ENCODE assay signal across 14 cellular contexts in the genomic region with DNA sequence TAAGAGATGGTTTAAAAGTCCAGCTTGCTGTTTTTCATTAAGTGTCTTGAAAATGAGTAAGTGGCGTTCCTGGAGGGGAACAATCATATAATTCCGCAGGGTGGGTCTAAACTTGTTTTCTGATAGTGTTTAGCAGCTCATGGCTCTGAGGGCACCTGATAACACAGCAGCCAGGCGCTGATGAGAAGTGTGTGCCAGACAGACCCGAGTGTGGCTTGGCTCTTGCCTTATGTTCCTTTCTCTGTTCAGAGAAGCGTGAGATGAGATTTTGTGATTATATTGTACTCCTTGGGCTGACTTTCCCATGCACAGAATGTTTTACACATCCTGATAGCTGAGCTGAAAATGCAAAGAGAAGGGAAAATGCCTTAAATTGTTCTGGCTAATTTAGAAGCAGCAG.
DNase-seq lines count a peak whose midpoint lies in the region; ATAC-seq and TF ChIP-seq lines count a peak whose summit lies in the region.
"Had no signal": no experiment of that assay in that cellular context is flagged by ENCODE, and none has a peak within 500 bp of the region (broad histone marks: within the 10 kb centered on the region; RNA-seq: fewer than 3 reads in every experiment).

No MANE protein-coding gene starts in this region.

- H3K9me3 ChIP-seq in SJCRH30 (replicated peaks), result no peaks in the 10 kb centered on the region
- H3K9me3 ChIP-seq in mucosa of descending colon, result no peaks in the 10 kb centered on the region
- H3K9me3 ChIP-seq: left lung, neutrophil, tibial artery had no signal

- H3K4me1 ChIP-seq in ACC112 (ENCODE audit: control insufficient read depth, insufficient read depth, low read length, unreplicated experiment), result peaks cover 8% of the 10 kb centered on the region
- H3K4me1 ChIP-seq in SJCRH30, result peaks cover 42% of the 10 kb centered on the region
- H3K4me1 ChIP-seq in mucosa of descending colon (ENCODE audit: low read depth), result no peaks in the 10 kb centered on the region
- H3K4me1 ChIP-seq: left lung had no signal

- no peak overlapping the region for H2AFZ ChIP-seq in ACC112 (ENCODE audit: low read length, unreplicated experiment)
- H2AFZ ChIP-seq: PC-9 had no signal

- H3K27ac ChIP-seq in ACC112 (ENCODE audit: low read depth, low read length), result peak overlapping the region; percentile 32
- peak overlapping the region; percentile 95 for H3K27ac ChIP-seq in SJCRH30
- H3K27ac ChIP-seq: neutrophil, PC-9 had no signal

- H3K36me3 Mint-ChIP-seq in endothelial cell (ENCODE audit: low read depth, unreplicated experiment), result peaks cover 43% of the 10 kb centered on the region
- peaks cover 20% of the 10 kb centered on the region for H3K36me3 Mint-ChIP-seq in neural crest cell (ENCODE audit: low read depth)
- H3K36me3 Mint-ChIP-seq in Calu3 (ENCODE audit: insufficient read depth, unreplicated experiment), result peaks cover 33% of the 10 kb centered on the region
- no peaks in the 10 kb centered on the region for H3K36me3 Mint-ChIP-seq in activated CD4-positive, alpha-beta memory T cell treated with anti-CD3 and anti-CD28 coated beads for 36 hours

- CTCF ChIA-PET in Calu3 (lab: Charles Lee), result no interaction called here
- CTCF ChIA-PET in activated CD4-positive, alpha-beta memory T cell treated with anti-CD3 and anti-CD28 coated beads for 36 hours (lab: Charles Lee), result interaction anchor here (1.5 kb wide), 1 partner anchor 219 kb away, joined by 4 read pairs; no protein-coding TSS in a partner anchor

- H3K4me3 ChIP-seq in ACC112 (ENCODE audit: low read depth, low read length) (no peak overlapping the region), SJCRH30 (no peak overlapping the region), mucosa of descending colon (no peak overlapping the region)
- H3K4me3 ChIP-seq: left lung, PC-9, tibial artery had no signal

- no peak overlapping the region for H3K4me3 Mint-ChIP-seq in endothelial cell (ENCODE audit: unreplicated experiment)
- H3K4me3 Mint-ChIP-seq in neural crest cell, result no peak overlapping the region
- no peak overlapping the region for H3K4me3 Mint-ChIP-seq in Calu3 (ENCODE audit: low read depth, unreplicated experiment)
- H3K4me3 Mint-ChIP-seq in activated CD4-positive, alpha-beta memory T cell treated with anti-CD3 and anti-CD28 coated beads for 36 hours, result no peak overlapping the region

- intact Hi-C loops in Calu3 (cut with micrococcal nuclease; ENCODE audit: unreplicated experiment) (no loop called here), mucosa of descending colon (cut with DNase I, micrococcal nuclease) (no loop called here)
- intact Hi-C loops in activated CD4-positive, alpha-beta memory T cell treated with anti-CD3 and anti-CD28 coated beads for 36 hours (cut with micrococcal nuclease), result no loop called here

- no peaks in the 10 kb centered on the region for H3K27me3 ChIP-seq in ACC112 (ENCODE audit: insufficient read depth, low read length)
- H3K27me3 ChIP-seq in SJCRH30, result no peaks in the 10 kb centered on the region
- H3K27me3 ChIP-seq: left lung, neutrophil, tibial artery had no signal

- H3K79me2 ChIP-seq in ACC112 (ENCODE audit: control insufficient read depth, insufficient read depth, low read length, unreplicated experiment), result peaks cover 68% of the 10 kb centered on the region

- H3K27me3 Mint-ChIP-seq in endothelial cell (ENCODE audit: unreplicated experiment) (peaks cover 14% of the 10 kb centered on the region), neural crest cell (ENCODE audit: low read depth) (no peaks in the 10 kb centered on the region), Calu3 (ENCODE audit: unreplicated experiment) (no peaks in the 10 kb centered on the region)
- H3K27me3 Mint-ChIP-seq in activated CD4-positive, alpha-beta memory T cell treated with anti-CD3 and anti-CD28 coated beads for 36 hours, result peaks cover 1% of the 10 kb centered on the region

- DNase-seq in SJCRH30, result peak in 1 of 2 experiments; percentile 14
- DNase-seq in endothelial cell (ENCODE audit: low spot score), result no peak
- DNase-seq in neural crest cell (ENCODE audit: low read depth, low spot score), result no peak
- DNase-seq in Calu3, result no peak
- DNase-seq in activated CD4-positive, alpha-beta memory T cell treated with anti-CD3 and anti-CD28 coated beads for 36 hours, result no peak
- no peak for DNase-seq in mucosa of descending colon
- DNase-seq: activated CD4-positive, alpha-beta T cell treated with anti-CD3 and anti-CD28 coated beads, Interleukin-2, amount 50 U/mL, for 1 hour; aorta; left lung; PC-9; tibial artery had no signal

- ATAC-seq in GM18909 (IDR thresholded peaks at IDR 0.05; ENCODE audit: poor library complexity, unreplicated experiment) (no peak), mucosa of descending colon (no peak)
- ATAC-seq: left lung had no signal

- H3K36me3 ChIP-seq in ACC112 (ENCODE audit: insufficient read depth, low read length), result peaks cover 36% of the 10 kb centered on the region
- no peaks in the 10 kb centered on the region for H3K36me3 ChIP-seq in SJCRH30
- H3K36me3 ChIP-seq in mucosa of descending colon (ENCODE audit: low read depth), result no peaks in the 10 kb centered on the region
- H3K36me3 ChIP-seq: neutrophil had no signal

- BruUV-seq in Calu3 (replicated peaks; lab: Mats Ljungman, UMichigan), result no TSS peak

- no peaks in the 10 kb centered on the region for H3K9me3 Mint-ChIP-seq in endothelial cell (ENCODE audit: unreplicated experiment)
- no peaks in the 10 kb centered on the region for H3K9me3 Mint-ChIP-seq in neural crest cell
- H3K9me3 Mint-ChIP-seq in Calu3 (ENCODE audit: low read depth, unreplicated experiment), result no peaks in the 10 kb centered on the region
- no peaks in the 10 kb centered on the region for H3K9me3 Mint-ChIP-seq in activated CD4-positive, alpha-beta memory T cell treated with anti-CD3 and anti-CD28 coated beads for 36 hours

- POLR2A ChIA-PET in activated CD4-positive, alpha-beta memory T cell treated with anti-CD3 and anti-CD28 coated beads for 36 hours (lab: Charles Lee), result no interaction called here

- H3K4me1 Mint-ChIP-seq in endothelial cell (ENCODE audit: unreplicated experiment), result peaks cover 59% of the 10 kb centered on the region
- peaks cover 53% of the 10 kb centered on the region for H3K4me1 Mint-ChIP-seq in neural crest cell
- no peaks in the 10 kb centered on the region for H3K4me1 Mint-ChIP-seq in Calu3 (ENCODE audit: low read depth, unreplicated experiment)
- peaks cover 11% of the 10 kb centered on the region for H3K4me1 Mint-ChIP-seq in activated CD4-positive, alpha-beta memory T cell treated with anti-CD3 and anti-CD28 coated beads for 36 hours (ENCODE audit: low read depth)

- TF ChIP-seq CTCF in endothelial cell (IDR thresholded peaks at IDR 0.05; ENCODE audit: unreplicated experiment), result no peak
- no peak for TF ChIP-seq CTCF in neural crest cell (conservative IDR thresholded peaks at IDR 0.05)
- no peak for TF ChIP-seq CTCF in Calu3 (IDR thresholded peaks at IDR 0.05; ENCODE audit: unreplicated experiment)
- TF ChIP-seq CTCF in mucosa of descending colon (IDR thresholded peaks at IDR 0.05), result no peak

- H3K27ac Mint-ChIP-seq in endothelial cell (ENCODE audit: unreplicated experiment) (peak overlapping the region; percentile 3), neural crest cell (ENCODE audit: unreplicated experiment) (peak overlapping the region; percentile 88), Calu3 (ENCODE audit: unreplicated experiment) (no peak overlapping the region)
- H3K27ac Mint-ChIP-seq in activated CD4-positive, alpha-beta memory T cell treated with anti-CD3 and anti-CD28 coated beads for 36 hours, result no peak overlapping the region

Comparison
In these comparisons a context has a peak if more than half of its experiments do, and no peak if none do; other contexts are left out.
1. H3K27ac Mint-ChIP-seq: peak in endothelial cell (single experiment) and neural crest cell (single experiment); none in Calu3 (single experiment) and activated CD4-positive, alpha-beta memory T cell treated with anti-CD3 and anti-CD28 coated beads for 36 hours (single experiment).